18 cellular contexts compared by ENCODE assay signal in genomic region chr9:624935-625505, GRCh38.
DNase-seq lines count a peak whose midpoint lies in the region; ATAC-seq and TF ChIP-seq lines count a peak whose summit lies in the region.
"Had no signal": no experiment of that assay in that cellular context is flagged by ENCODE, and none has a peak within 500 bp of the region (broad histone marks: within the 10 kb centered on the region; RNA-seq: fewer than 3 reads in every experiment).

No MANE protein-coding gene starts in this region.

- H3K4me1 ChIP-seq in right cardiac atrium (ENCODE audit: control insufficient read depth, insufficient read depth, low read length) (peaks cover 8% of the 10 kb centered on the region), smooth muscle cell (ENCODE audit: low read depth) (peaks cover 13% of the 10 kb centered on the region)
- H3K4me1 ChIP-seq: SJSA1 had no signal

- no peaks in the 10 kb centered on the region for H3K9me3 ChIP-seq in KOPT-K1 (ENCODE audit: insufficient read depth, low read length, poor library complexity, severe bottlenecking)
- no peaks in the 10 kb centered on the region for H3K9me3 ChIP-seq in right cardiac atrium (ENCODE audit: control insufficient read depth, low read length)
- no peaks in the 10 kb centered on the region for H3K9me3 ChIP-seq in smooth muscle cell (replicated peaks; ENCODE audit: low read depth)
- H3K9me3 ChIP-seq: breast epithelium, SJSA1 had no signal

- no peaks in the 10 kb centered on the region for H4K20me1 ChIP-seq in smooth muscle cell (ENCODE audit: low read depth)

- H3K4me3 ChIP-seq in right cardiac atrium (ENCODE audit: low read length) (no peak overlapping the region), smooth muscle cell (no peak overlapping the region)
- H3K4me3 ChIP-seq: breast epithelium, SJSA1 had no signal

- intact Hi-C loops in right cardiac atrium (cut with DNase I), result no loop called here

- peak; percentile 20 to 75 for ATAC-seq in right cardiac atrium
- no peak for ATAC-seq in GM21515 (IDR thresholded peaks at IDR 0.05; ENCODE audit: unreplicated experiment)
- ATAC-seq in HG02970 (IDR thresholded peaks at IDR 0.05; ENCODE audit: low FRiP score, unreplicated experiment), result no peak
- ATAC-seq: activated CD4-positive, CD25-positive, alpha-beta regulatory T cell treated with anti-CD3 and anti-CD28 coated beads, Interleukin-2, amount 50 U/mL, for 24 hours; activated T-cell treated with anti-CD3 and anti-CD28 coated beads, Interleukin-2, amount 50 U/mL, for 72 hours; esophagus mucosa; stimulated activated naive CD8-positive, alpha-beta T cell treated with anti-CD3 and anti-CD28 coated beads, Interleukin-15, Interleukin-2, amounts not matched to agents 100 U/mL and 50 U/mL, for 24 hours had no signal

- H3K27me3 ChIP-seq in right cardiac atrium (ENCODE audit: control insufficient read depth, insufficient read depth) (no peaks in the 10 kb centered on the region), smooth muscle cell (ENCODE audit: low read depth) (no peaks in the 10 kb centered on the region)
- H3K27me3 ChIP-seq: breast epithelium, SJSA1 had no signal

- no peak for TF ChIP-seq CTCF in smooth muscle cell (IDR thresholded peaks at IDR 0.05; ENCODE audit: borderline replicate concordance, insufficient read depth, poor library complexity, severe bottlenecking)

- H3K27ac ChIP-seq in KOPT-K1 (ENCODE audit: low read depth, low read length, poor library complexity, severe bottlenecking) (peak overlapping the region; percentile 53), right cardiac atrium (ENCODE audit: low read length) (no peak overlapping the region), smooth muscle cell (ENCODE audit: low read depth) (no peak overlapping the region)
- H3K27ac ChIP-seq: breast epithelium, SJSA1 had no signal

- no peaks in the 10 kb centered on the region for H3K79me2 ChIP-seq in smooth muscle cell (ENCODE audit: low read depth)

- DNase-seq in astrocyte of the hippocampus (ENCODE audit: low read depth, low spot score), result peak; percentile 34
- no peak for DNase-seq in right cardiac atrium
- no peak for DNase-seq in smooth muscle cell (lab: John Stamatoyannopoulos, UW; ENCODE audit: unreplicated experiment)
- DNase-seq in H4 (ENCODE audit: low spot score), result no peak
- no peak for DNase-seq in NCI-H2107 (lab: John Stamatoyannopoulos, UW)
- DNase-seq: activated CD8-positive, alpha-beta memory T cell treated with anti-CD3 and anti-CD28 coated beads for 24 hours; activated naive CD8-positive, alpha-beta T cell treated with anti-CD3 and anti-CD28 coated beads for 36 hours; activated T-cell treated with anti-CD3 and anti-CD28 coated beads, Interleukin-2, amount 50 U/mL, for 72 hours; DND-41; NCI-H524; stimulated activated naive CD8-positive, alpha-beta T cell treated with anti-CD3 and anti-CD28 coated beads, Interleukin-15, Interleukin-2, amounts not matched to agents 100 U/mL and 50 U/mL, for 24 hours had no signal

- H3K36me3 ChIP-seq in KOPT-K1 (ENCODE audit: insufficient read depth, low read length) (peaks cover 7% of the 10 kb centered on the region), smooth muscle cell (ENCODE audit: low read depth) (no peaks in the 10 kb centered on the region)
- H3K36me3 ChIP-seq: breast epithelium, SJSA1 had no signal

- H3K9ac ChIP-seq in smooth muscle cell (ENCODE audit: low read depth), result no peak overlapping the region

- no peak overlapping the region for H3K4me2 ChIP-seq in smooth muscle cell

- H2AFZ ChIP-seq in smooth muscle cell (ENCODE audit: low read depth), result peak overlapping the region; percentile 63

- peaks cover 9% of the 10 kb centered on the region for H3F3A ChIP-seq in smooth muscle cell (ENCODE audit: low read depth)

- 16% methylated on average over 7 of the region's 7 CpGs for WGBS in right cardiac atrium
- WGBS in smooth muscle cell (ENCODE audit: low lambda C conversion rate), result 44% methylated on average over 7 of the region's 7 CpGs

Comparison
In these comparisons a context has a peak if more than half of its experiments do, and no peak if none do; other contexts are left out.
1. ATAC-seq: peak in right cardiac atrium (2 of 2); none in GM21515 (single experiment) and HG02970 (single experiment).